12 cellular contexts compared by ENCODE assay signal in genomic region chr11:85109141-85109540, GRCh38.
DNase-seq lines count a peak whose midpoint lies in the region; ATAC-seq and TF ChIP-seq lines count a peak whose summit lies in the region.
"Had no signal": no experiment of that assay in that cellular context is flagged by ENCODE, and none has a peak within 500 bp of the region (broad histone marks: within the 10 kb centered on the region; RNA-seq: fewer than 3 reads in every experiment).

No MANE protein-coding gene starts in this region.

- H3K36me3 ChIP-seq in BLaER1 (no peaks in the 10 kb centered on the region), colonic mucosa (no peaks in the 10 kb centered on the region)
- H3K36me3 ChIP-seq: breast epithelium, sigmoid colon had no signal

- no peak overlapping the region for H3K4me3 ChIP-seq in BLaER1
- H3K4me3 ChIP-seq in colonic mucosa, result no peak overlapping the region
- H3K4me3 ChIP-seq: breast epithelium, sigmoid colon had no signal

- DNase-seq in colonic mucosa (no peak), erythroblast (lab: John Stamatoyannopoulos, UW) (no peak), foreskin keratinocyte (no peak), cerebellum (ENCODE audit: low spot score) (no peak)
- DNase-seq: 8988T, sigmoid colon had no signal

- TF ChIP-seq CTCF in colonic mucosa (IDR thresholded peaks at IDR 0.05), result no peak
- TF ChIP-seq CTCF in foreskin keratinocyte (conservative IDR thresholded peaks at IDR 0.05), result no peak

- H3K4me1 ChIP-seq in BLaER1 (peaks cover 25% of the 10 kb centered on the region), colonic mucosa (no peaks in the 10 kb centered on the region), foreskin keratinocyte (no peaks in the 10 kb centered on the region)
- H3K4me1 ChIP-seq: breast epithelium, sigmoid colon had no signal

- no peaks in the 10 kb centered on the region for H3K27me3 ChIP-seq in BLaER1
- no peaks in the 10 kb centered on the region for H3K27me3 ChIP-seq in colonic mucosa
- H3K27me3 ChIP-seq in foreskin keratinocyte, result no peaks in the 10 kb centered on the region
- H3K27me3 ChIP-seq: breast epithelium, sigmoid colon had no signal

- intact Hi-C loops in colonic mucosa (cut with DNase I), result no loop called here

- H3K4me2 ChIP-seq in BLaER1, result 0 out of 2 replicates have a peak overlapping the region, but pooled peaks have one; percentile 56

- H3K9me3 ChIP-seq in BLaER1 (no peaks in the 10 kb centered on the region), colonic mucosa (no peaks in the 10 kb centered on the region)
- H3K9me3 ChIP-seq: breast epithelium, sigmoid colon had no signal

- H3K27ac ChIP-seq in BLaER1 (no peak overlapping the region), colonic mucosa (no peak overlapping the region), foreskin keratinocyte (no peak overlapping the region)
- H3K27ac ChIP-seq: breast epithelium, epithelial cell of prostate, sigmoid colon had no signal

- H4K20me1 ChIP-seq in BLaER1, result no peaks in the 10 kb centered on the region

- TF ChIP-seq POLR2A in erythroblast (IDR thresholded peaks at IDR 0.05; ENCODE audit: low read length), result no peak

- ATAC-seq in GM19328 (IDR thresholded peaks at IDR 0.05; ENCODE audit: unreplicated experiment) (peak; percentile 64), HG02610 (IDR thresholded peaks at IDR 0.05; ENCODE audit: unreplicated experiment) (peak; percentile 69), HG03280 (IDR thresholded peaks at IDR 0.05; ENCODE audit: unreplicated experiment) (peak; percentile 73), foreskin keratinocyte (no peak)

- no peak overlapping the region for H3K9ac ChIP-seq in BLaER1
- no peak overlapping the region for H3K9ac ChIP-seq in colonic mucosa (ENCODE audit: low read depth in 2 of 2, low read length in 2 of 2)
